8 cellular contexts compared by ENCODE assay signal in the genomic region with DNA sequence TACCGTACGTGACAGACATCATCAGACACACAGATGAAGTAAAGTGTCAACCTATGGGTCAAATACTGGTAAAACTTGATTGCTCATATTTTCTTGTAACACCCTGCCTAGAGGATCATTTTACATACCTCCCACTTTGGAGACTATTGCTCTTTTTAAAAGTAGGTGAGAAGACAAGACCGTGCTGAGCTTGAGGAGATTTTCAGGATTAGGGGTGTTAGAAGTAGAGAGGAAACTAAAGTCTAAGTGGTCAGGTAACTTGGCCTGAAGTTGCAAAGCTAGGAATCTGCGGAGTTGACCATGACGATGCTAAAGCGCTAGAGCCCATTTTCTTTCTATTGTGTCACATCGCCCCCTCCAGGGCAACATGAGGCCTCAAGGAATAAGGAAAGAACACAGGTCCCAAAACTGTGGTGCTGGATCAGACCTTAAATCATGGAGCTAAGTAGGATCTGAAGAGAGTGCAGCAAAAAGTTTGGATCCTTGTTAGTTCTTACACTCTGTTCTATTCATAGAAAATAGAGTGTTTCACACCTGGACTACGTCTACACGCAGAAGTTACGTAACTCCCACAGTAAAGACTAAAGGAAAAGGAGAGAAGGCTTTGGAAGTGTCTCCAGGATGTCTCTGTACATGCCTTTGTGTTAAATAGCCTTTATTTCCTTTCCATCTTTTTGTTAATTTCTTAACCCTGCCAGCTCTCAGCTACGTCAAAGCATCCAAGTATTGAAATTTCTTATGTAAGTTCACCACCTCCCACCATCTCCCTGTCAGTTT. TPM values are rescaled to one million over a fixed set of nuclear protein-coding genes. Genes with fewer than 3 reads are reported as not detected.
DNase-seq lines count a peak whose midpoint lies in the region; ATAC-seq, FAIRE-seq and TF ChIP-seq lines count a peak whose summit lies in the region.

No MANE protein-coding gene starts in this region.

- no peak overlapping the region for H3K27ac ChIP-seq in transverse colon

- H3K27me3 ChIP-seq in transverse colon, result no peaks in the 10 kb centered on the region

- H3K9me3 ChIP-seq in transverse colon, result no peaks in the 10 kb centered on the region

- peak; percentile 44 to 58 (median 54) for TF ChIP-seq CTCF in transverse colon (IDR thresholded peaks at IDR 0.05)

- peak; percentile 92 for FAIRE-seq in H54 (lab: Jason Lieb, UNC)

- TF ChIP-seq POLR2A in H54 (IDR thresholded peaks at IDR 0.05; ENCODE audit: low read depth, low read length), result no peak
- TF ChIP-seq POLR2A in transverse colon (IDR thresholded peaks at IDR 0.05), result no peak

- H3K4me3 ChIP-seq in transverse colon, result no peak overlapping the region

- intact Hi-C loops in transverse colon (cut with DNase I; ENCODE audit: low total_unique reads), result no loop called here

- TF ChIP-seq EP300 in transverse colon (IDR thresholded peaks at IDR 0.05; ENCODE audit: low read depth), result no peak

- H3K4me1 ChIP-seq in transverse colon, result no peaks in the 10 kb centered on the region

- ATAC-seq in HG03354 (IDR thresholded peaks at IDR 0.05; ENCODE audit: poor library complexity, severe bottlenecking, unreplicated experiment), result no peak
- no peak for ATAC-seq in GM21423 (IDR thresholded peaks at IDR 0.05; ENCODE audit: unreplicated experiment)

- DNase-seq in COLO668 (lab: John Stamatoyannopoulos, UW; ENCODE audit: unreplicated experiment) (peak; percentile 38), H54 (ENCODE audit: insufficient read length, low spot score) (no peak), RPMI7951 (ENCODE audit: low read depth) (peak; percentile 53), ecto neural progenitor cell (ENCODE audit: low spot score) (peak; percentile 68), lung microvascular endothelial cell (ENCODE audit: low read depth in 2 of 2) (peak; percentile 77 to 83), transverse colon (peak; percentile 59)

- H3K36me3 ChIP-seq in transverse colon, result no peaks in the 10 kb centered on the region

- in situ Hi-C loops in transverse colon (cut with MboI; ENCODE audit: low pct_ligation_motif_present in 1 of 4, low pct_unique_long_range_greater_than_20kb in 1 of 4, low sequenced_read_pairs in 3 of 4), result loop anchor here in 1 of 4 donors (10.0 kb wide), 1 partner anchor 60 kb away; no protein-coding TSS in a partner anchor

- 33 to 41% methylated on average over 11 of the region's 11 CpGs for WGBS in transverse colon (ENCODE audit: low coverage in 1 of 2), 2 donors

RNA-seq across cellular contexts. Expression of a gene that starts 8.7 kb away (rescaled TPM):
- 4.8 and 8.4 TPM in 2 replicates for total RNA-seq in RPMI7951 (2014; rRNA removed; shearing (Covaris generic))
- total RNA-seq in lung microvascular endothelial cell (3.7 and 4.2 TPM in 2 replicates), transverse colon (1 to 10 TPM; 2.2 to 7.8 (median 3.9) TPM)
